1 cellular context compared by ENCODE assay signal in the genomic region with DNA sequence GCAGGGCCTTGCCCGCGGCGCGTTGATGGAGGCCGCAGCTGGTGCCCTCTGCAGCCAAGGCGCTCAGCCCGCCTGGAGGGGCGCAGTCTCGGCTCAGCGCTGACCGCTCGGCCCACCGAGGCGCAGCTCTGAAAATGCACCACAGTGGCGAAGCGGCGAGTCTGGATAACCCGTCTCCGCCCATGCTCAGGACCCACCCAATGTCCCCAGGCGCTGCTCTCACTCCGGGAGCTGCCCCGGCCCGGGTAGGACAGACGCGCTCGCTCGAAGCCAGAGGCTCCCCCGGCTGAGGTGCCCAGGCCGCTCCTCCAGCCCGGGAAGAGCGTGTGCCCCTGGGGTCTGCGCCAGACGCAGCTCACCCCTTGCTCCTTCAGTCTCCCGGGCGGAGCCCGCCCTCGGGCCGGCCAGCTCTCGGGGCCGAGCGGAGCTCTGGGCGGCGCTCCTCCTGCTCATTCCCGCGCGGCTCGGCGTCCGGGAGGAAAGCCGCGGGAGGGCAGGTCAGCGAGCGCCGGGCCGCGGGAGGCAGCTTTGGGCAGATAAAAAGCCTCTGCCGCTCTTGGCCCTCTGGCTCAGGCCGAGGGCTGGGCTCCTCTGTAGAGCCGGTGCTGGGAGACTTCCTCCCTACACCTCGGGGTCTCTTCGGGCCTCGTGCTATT.
TF ChIP-seq lines count a peak whose summit lies in the region.

No MANE protein-coding gene starts in this region.

TF ChIP-seq in HepG2, 621 proteins besides CTCF, POLR2A, EP300 and RAD21 (continued from another document and continues in another):
- TF ChIP-seq, protein P1, sequence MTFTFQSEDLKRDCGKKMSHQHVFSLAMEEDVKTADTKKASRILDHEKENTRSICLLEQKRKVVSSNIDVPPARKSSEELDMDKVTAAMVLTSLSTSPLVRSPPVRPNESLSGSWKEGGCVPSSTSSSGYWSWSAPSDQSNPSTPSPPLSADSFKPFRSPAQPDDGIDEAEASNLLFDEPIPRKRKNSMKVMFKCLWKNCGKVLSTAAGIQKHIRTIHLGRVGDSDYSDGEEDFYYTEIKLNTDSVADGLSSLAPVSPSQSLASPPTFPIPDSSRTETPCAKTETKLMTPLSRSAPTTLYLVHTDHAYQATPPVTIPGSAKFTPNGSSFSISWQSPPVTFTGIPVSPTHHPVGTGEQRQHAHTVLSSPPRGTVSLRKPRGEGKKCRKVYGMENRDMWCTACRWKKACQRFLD (CRISPR knock-in tag; IDR thresholded peaks at IDR 0.05; ENCODE audit: borderline replicate concordance) = 0 out of 2 replicates have a peak, but pooled peaks have one; percentile 62
- no peak for TF ChIP-seq SRSF9 (IDR thresholded peaks at IDR 0.05; ENCODE audit: borderline replicate concordance, insufficient read depth, low read depth, low read length, poor library complexity, severe bottlenecking)
- no peak for TF ChIP-seq ZNF558 (CRISPR knock-in tag; IDR thresholded peaks at IDR 0.05; ENCODE audit: borderline replicate concordance)
- TF ChIP-seq, protein P2, sequence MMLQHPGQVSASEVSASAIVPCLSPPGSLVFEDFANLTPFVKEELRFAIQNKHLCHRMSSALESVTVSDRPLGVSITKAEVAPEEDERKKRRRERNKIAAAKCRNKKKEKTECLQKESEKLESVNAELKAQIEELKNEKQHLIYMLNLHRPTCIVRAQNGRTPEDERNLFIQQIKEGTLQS (CRISPR knock-in tag; IDR thresholded peaks at IDR 0.05) = peak; percentile 25; the same call in 1 of the 2 replicates
- TF ChIP-seq ZNF160 (CRISPR knock-in tag; IDR thresholded peaks at IDR 0.05) = no peak; the same call in 1 of the 2 replicates
- TF ChIP-seq SP2 (CRISPR knock-in tag; IDR thresholded peaks at IDR 0.05) = 0 out of 2 replicates have a peak, but pooled peaks have one; percentile 33
- TF ChIP-seq ASH2L (IDR thresholded peaks at IDR 0.05; ENCODE audit: insufficient read length, low read depth, low read length) = peak; percentile 30
- TF ChIP-seq ZNF792 (CRISPR knock-in tag; IDR thresholded peaks at IDR 0.05) = no peak
- TF ChIP-seq, protein P3, sequence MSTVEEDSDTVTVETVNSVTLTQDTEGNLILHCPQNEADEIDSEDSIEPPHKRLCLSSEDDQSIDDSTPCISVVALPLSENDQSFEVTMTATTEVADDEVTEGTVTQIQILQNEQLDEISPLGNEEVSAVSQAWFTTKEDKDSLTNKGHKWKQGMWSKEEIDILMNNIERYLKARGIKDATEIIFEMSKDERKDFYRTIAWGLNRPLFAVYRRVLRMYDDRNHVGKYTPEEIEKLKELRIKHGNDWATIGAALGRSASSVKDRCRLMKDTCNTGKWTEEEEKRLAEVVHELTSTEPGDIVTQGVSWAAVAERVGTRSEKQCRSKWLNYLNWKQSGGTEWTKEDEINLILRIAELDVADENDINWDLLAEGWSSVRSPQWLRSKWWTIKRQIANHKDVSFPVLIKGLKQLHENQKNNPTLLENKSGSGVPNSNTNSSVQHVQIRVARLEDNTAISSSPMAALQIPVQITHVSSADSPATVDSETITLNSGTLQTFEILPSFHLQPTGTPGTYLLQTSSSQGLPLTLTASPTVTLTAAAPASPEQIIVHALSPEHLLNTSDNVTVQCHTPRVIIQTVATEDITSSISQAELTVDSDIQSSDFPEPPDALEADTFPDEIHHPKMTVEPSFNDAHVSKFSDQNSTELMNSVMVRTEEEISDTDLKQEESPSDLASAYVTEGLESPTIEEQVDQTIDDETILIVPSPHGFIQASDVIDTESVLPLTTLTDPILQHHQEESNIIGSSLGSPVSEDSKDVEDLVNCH (CRISPR knock-in tag; IDR thresholded peaks at IDR 0.05) = no peak
- peak; percentile 43; the same call in 1 of the 2 replicates for TF ChIP-seq ZNF644 (CRISPR knock-in tag; IDR thresholded peaks at IDR 0.05; ENCODE audit: low read depth)
- TF ChIP-seq, protein P4, sequence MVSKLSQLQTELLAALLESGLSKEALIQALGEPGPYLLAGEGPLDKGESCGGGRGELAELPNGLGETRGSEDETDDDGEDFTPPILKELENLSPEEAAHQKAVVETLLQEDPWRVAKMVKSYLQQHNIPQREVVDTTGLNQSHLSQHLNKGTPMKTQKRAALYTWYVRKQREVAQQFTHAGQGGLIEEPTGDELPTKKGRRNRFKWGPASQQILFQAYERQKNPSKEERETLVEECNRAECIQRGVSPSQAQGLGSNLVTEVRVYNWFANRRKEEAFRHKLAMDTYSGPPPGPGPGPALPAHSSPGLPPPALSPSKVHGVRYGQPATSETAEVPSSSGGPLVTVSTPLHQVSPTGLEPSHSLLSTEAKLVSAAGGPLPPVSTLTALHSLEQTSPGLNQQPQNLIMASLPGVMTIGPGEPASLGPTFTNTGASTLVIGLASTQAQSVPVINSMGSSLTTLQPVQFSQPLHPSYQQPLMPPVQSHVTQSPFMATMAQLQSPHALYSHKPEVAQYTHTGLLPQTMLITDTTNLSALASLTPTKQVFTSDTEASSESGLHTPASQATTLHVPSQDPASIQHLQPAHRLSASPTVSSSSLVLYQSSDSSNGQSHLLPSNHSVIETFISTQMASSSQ (IDR thresholded peaks at IDR 0.05; ENCODE audit: low read depth) = no peak
- TF ChIP-seq, protein P4 (CRISPR knock-in tag; IDR thresholded peaks at IDR 0.05; ENCODE audit: borderline replicate concordance) = no peak
- TF ChIP-seq TRIM24 (CRISPR knock-in tag; IDR thresholded peaks at IDR 0.05) = no peak
- TF ChIP-seq ZFP36 (IDR thresholded peaks at IDR 0.05; ENCODE audit: borderline replicate concordance, low read depth, low read length, partially characterized antibody) = no peak
- no peak for TF ChIP-seq TBX2 (CRISPR knock-in tag; IDR thresholded peaks at IDR 0.05; ENCODE audit: borderline replicate concordance)
- TF ChIP-seq ZNF737 (CRISPR knock-in tag; IDR thresholded peaks at IDR 0.05; ENCODE audit: borderline replicate concordance) = no peak
- TF ChIP-seq, protein P5, sequence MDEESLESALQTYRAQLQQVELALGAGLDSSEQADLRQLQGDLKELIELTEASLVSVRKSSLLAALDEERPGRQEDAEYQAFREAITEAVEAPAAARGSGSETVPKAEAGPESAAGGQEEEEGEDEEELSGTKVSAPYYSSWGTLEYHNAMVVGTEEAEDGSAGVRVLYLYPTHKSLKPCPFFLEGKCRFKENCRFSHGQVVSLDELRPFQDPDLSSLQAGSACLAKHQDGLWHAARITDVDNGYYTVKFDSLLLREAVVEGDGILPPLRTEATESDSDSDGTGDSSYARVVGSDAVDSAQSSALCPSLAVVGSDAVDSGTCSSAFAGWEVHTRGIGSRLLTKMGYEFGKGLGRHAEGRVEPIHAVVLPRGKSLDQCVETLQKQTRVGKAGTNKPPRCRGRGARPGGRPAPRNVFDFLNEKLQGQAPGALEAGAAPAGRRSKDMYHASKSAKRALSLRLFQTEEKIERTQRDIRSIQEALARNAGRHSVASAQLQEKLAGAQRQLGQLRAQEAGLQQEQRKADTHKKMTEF (CRISPR knock-in tag; IDR thresholded peaks at IDR 0.05) = peak; percentile 65; the same call in 1 of the 2 replicates
- TF ChIP-seq REXO4 (CRISPR knock-in tag; IDR thresholded peaks at IDR 0.05; ENCODE audit: borderline replicate concordance) = no peak
- TF ChIP-seq, protein P6, sequence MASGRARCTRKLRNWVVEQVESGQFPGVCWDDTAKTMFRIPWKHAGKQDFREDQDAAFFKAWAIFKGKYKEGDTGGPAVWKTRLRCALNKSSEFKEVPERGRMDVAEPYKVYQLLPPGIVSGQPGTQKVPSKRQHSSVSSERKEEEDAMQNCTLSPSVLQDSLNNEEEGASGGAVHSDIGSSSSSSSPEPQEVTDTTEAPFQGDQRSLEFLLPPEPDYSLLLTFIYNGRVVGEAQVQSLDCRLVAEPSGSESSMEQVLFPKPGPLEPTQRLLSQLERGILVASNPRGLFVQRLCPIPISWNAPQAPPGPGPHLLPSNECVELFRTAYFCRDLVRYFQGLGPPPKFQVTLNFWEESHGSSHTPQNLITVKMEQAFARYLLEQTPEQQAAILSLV (CRISPR knock-in tag; IDR thresholded peaks at IDR 0.05; ENCODE audit: borderline replicate concordance) = 0 out of 2 replicates have a peak, but pooled peaks have one; percentile 59
- TF ChIP-seq GPN1 (CRISPR knock-in tag; IDR thresholded peaks at IDR 0.05; ENCODE audit: borderline replicate concordance) = no peak
- peak; percentile 56 for TF ChIP-seq HNRNPLL (IDR thresholded peaks at IDR 0.05; ENCODE audit: low read depth, low read length, poor library complexity, severe bottlenecking)
- TF ChIP-seq, protein P7, sequence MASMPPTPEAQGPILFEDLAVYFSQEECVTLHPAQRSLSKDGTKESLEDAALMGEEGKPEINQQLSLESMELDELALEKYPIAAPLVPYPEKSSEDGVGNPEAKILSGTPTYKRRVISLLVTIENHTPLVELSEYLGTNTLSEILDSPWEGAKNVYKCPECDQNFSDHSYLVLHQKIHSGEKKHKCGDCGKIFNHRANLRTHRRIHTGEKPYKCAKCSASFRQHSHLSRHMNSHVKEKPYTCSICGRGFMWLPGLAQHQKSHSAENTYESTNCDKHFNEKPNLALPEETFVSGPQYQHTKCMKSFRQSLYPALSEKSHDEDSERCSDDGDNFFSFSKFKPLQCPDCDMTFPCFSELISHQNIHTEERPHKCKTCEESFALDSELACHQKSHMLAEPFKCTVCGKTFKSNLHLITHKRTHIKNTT (CRISPR knock-in tag; IDR thresholded peaks at IDR 0.05) = no peak
- no peak for TF ChIP-seq MLLT10 (CRISPR knock-in tag; IDR thresholded peaks at IDR 0.05)
- TF ChIP-seq EED (CRISPR knock-in tag; IDR thresholded peaks at IDR 0.05) = no peak
- no peak for TF ChIP-seq ZFP37 (CRISPR knock-in tag; IDR thresholded peaks at IDR 0.05; ENCODE audit: borderline replicate concordance)
- TF ChIP-seq PRPF4 (IDR thresholded peaks at IDR 0.05; ENCODE audit: low read depth, low read length, poor library complexity, severe bottlenecking) = no peak
- 0 out of 2 replicates have a peak, but pooled peaks have one; percentile 44 for TF ChIP-seq RARG (CRISPR knock-in tag; IDR thresholded peaks at IDR 0.05; ENCODE audit: low read depth)
- peak; percentile 80; the same call in 1 of the 2 replicates for TF ChIP-seq ZNF678 (CRISPR knock-in tag; IDR thresholded peaks at IDR 0.05)
- TF ChIP-seq, protein P8, sequence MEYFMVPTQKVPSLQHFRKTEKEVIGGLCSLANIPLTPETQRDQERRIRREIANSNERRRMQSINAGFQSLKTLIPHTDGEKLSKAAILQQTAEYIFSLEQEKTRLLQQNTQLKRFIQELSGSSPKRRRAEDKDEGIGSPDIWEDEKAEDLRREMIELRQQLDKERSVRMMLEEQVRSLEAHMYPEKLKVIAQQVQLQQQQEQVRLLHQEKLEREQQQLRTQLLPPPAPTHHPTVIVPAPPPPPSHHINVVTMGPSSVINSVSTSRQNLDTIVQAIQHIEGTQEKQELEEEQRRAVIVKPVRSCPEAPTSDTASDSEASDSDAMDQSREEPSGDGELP (IDR thresholded peaks at IDR 0.05; ENCODE audit: borderline replicate concordance, low read depth) = peak; percentile 12; the same call in 1 of the 2 replicates
- TF ChIP-seq ZNF12 (CRISPR knock-in tag; IDR thresholded peaks at IDR 0.05) = no peak
- TF ChIP-seq, protein P9, sequence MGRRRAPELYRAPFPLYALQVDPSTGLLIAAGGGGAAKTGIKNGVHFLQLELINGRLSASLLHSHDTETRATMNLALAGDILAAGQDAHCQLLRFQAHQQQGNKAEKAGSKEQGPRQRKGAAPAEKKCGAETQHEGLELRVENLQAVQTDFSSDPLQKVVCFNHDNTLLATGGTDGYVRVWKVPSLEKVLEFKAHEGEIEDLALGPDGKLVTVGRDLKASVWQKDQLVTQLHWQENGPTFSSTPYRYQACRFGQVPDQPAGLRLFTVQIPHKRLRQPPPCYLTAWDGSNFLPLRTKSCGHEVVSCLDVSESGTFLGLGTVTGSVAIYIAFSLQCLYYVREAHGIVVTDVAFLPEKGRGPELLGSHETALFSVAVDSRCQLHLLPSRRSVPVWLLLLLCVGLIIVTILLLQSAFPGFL (CRISPR knock-in tag; IDR thresholded peaks at IDR 0.05) = no peak
- TF ChIP-seq ZMAT3 (CRISPR knock-in tag; conservative IDR thresholded peaks at IDR 0.05) = 0 out of 2 replicates have a peak, but pooled peaks have one; percentile 65
- TF ChIP-seq HES4 (CRISPR knock-in tag; IDR thresholded peaks at IDR 0.05; ENCODE audit: borderline replicate concordance) = peak; percentile 75
- TF ChIP-seq MAZ (IDR thresholded peaks at IDR 0.05; ENCODE audit: borderline replicate concordance, low read depth, low read length) = no peak
- TF ChIP-seq MAZ (CRISPR knock-in tag; IDR thresholded peaks at IDR 0.05; ENCODE audit: low read depth) = no peak
- 0 out of 2 replicates have a peak, but pooled peaks have one; percentile 0 for TF ChIP-seq SMAD1 (CRISPR knock-in tag; IDR thresholded peaks at IDR 0.05; ENCODE audit: borderline replicate concordance, low read depth)
- peak; percentile 45; the same call in 1 of the 2 replicates for TF ChIP-seq SAFB2 (CRISPR knock-in tag; IDR thresholded peaks at IDR 0.05; ENCODE audit: borderline replicate concordance, low read depth)
- TF ChIP-seq CBX2 (IDR thresholded peaks at IDR 0.05; ENCODE audit: low read depth, low read length) = no peak
- 0 out of 2 replicates have a peak, but pooled peaks have one; percentile 90 for TF ChIP-seq CBX2 (CRISPR knock-in tag; IDR thresholded peaks at IDR 0.05; ENCODE audit: low read depth)
- TF ChIP-seq, protein P10, sequence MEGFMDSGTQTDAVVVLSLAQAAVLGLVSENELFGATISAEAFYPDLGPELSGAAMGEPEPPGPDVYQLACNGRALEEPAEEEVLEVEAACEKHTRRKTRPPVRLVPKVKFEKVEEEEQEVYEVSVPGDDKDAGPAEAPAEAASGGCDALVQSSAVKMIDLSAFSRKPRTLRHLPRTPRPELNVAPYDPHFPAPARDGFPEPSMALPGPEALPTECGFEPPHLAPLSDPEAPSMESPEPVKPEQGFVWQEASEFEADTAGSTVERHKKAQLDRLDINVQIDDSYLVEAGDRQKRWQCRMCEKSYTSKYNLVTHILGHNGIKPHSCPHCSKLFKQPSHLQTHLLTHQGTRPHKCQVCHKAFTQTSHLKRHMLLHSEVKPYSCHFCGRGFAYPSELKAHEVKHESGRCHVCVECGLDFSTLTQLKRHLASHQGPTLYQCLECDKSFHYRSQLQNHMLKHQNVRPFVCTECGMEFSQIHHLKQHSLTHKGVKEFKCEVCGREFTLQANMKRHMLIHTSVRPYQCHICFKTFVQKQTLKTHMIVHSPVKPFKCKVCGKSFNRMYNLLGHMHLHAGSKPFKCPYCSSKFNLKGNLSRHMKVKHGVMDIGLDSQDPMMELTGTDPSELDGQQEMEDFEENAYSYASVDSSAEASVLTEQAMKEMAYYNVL (CRISPR knock-in tag; IDR thresholded peaks at IDR 0.05; ENCODE audit: borderline replicate concordance) = no peak
- TF ChIP-seq ZSCAN21 (CRISPR knock-in tag; IDR thresholded peaks at IDR 0.05; ENCODE audit: borderline replicate concordance) = peak; percentile 42; the same call in 1 of the 2 replicates
- no peak for TF ChIP-seq BCL6 (CRISPR knock-in tag; IDR thresholded peaks at IDR 0.05)
- peak; percentile 80; the same call in 1 of the 2 replicates for TF ChIP-seq GZF1 (CRISPR knock-in tag; IDR thresholded peaks at IDR 0.05)
- TF ChIP-seq ZNF230 (CRISPR knock-in tag; IDR thresholded peaks at IDR 0.05) = peak; percentile 76; the same call in 1 of the 2 replicates
- TF ChIP-seq PHB2 (IDR thresholded peaks at IDR 0.05; ENCODE audit: partially characterized antibody) = no peak
